8 cellular contexts compared by ENCODE assay signal in genomic region chr13:39656325-39656677, GRCh38. TPM values are rescaled to one million over a fixed set of nuclear protein-coding genes. Genes with fewer than 3 reads are reported as not detected.
DNase-seq lines count a peak whose midpoint lies in the region; ATAC-seq, FAIRE-seq and TF ChIP-seq lines count a peak whose summit lies in the region.

No MANE protein-coding gene starts in this region.

- peak overlapping the region; percentile 81 for H3K27ac Mint-ChIP-seq in activated T-helper 2 cell treated with anti-CD3 and anti-CD28 coated beads, Interferon-gamma antibody, Interleukin-2, Interleukin-4, amounts not matched to agents 10 μg/mL and 5 μg/mL and 100 μg/mL, durations not matched to agents 14 hours and 24 hours and 36 hours

- peaks cover 8% of the 10 kb centered on the region for H3K9me3 Mint-ChIP-seq in activated T-helper 2 cell treated with anti-CD3 and anti-CD28 coated beads, Interferon-gamma antibody, Interleukin-2, Interleukin-4, amounts not matched to agents 10 μg/mL and 5 μg/mL and 100 μg/mL, durations not matched to agents 14 hours and 24 hours and 36 hours

- ATAC-seq in GM18867 (IDR thresholded peaks at IDR 0.05; ENCODE audit: unreplicated experiment) (peak; percentile 9), HG02943 (IDR thresholded peaks at IDR 0.05; ENCODE audit: low read depth, unreplicated experiment) (peak; percentile 8), thoracic aorta (ENCODE audit: insufficient number of reproducible peaks, low FRiP score, low read depth) (no peak)

- no peak for DNase-seq in activated T-helper 2 cell treated with anti-CD3 and anti-CD28 coated beads, Interferon-gamma antibody, Interleukin-2, Interleukin-4, amounts not matched to agents 10 μg/mL and 5 μg/mL and 100 μg/mL, durations not matched to agents 14 hours and 24 hours and 36 hours (ENCODE audit: low spot score)
- no peak for DNase-seq in kidney
- DNase-seq in thoracic aorta (ENCODE audit: low spot score) = no peak
- DNase-seq in stimulated activated naive CD4-positive, alpha-beta T cell treated with Interleukin-2 at 50 U/mL for 16 hours (lab: John Stamatoyannopoulos, UW) = no peak
- no peak for DNase-seq in NCI-H748 treated with DMSO at 0.1 percent for 48 hours (lab: John Stamatoyannopoulos, UW)
- no peak for DNase-seq in NCI-H146 (lab: John Stamatoyannopoulos, UW)

- no peak for FAIRE-seq in kidney (lab: Jason Lieb, UNC)

- H3K36me3 ChIP-seq in kidney (ENCODE audit: control insufficient read depth in 1 of 2, insufficient read depth in 2 of 2, low read length in 2 of 2) (peaks cover 0 to 2% of the 10 kb centered on the region in 2 donors), thoracic aorta (no peaks in the 10 kb centered on the region)

- H3K36me3 Mint-ChIP-seq in activated T-helper 2 cell treated with anti-CD3 and anti-CD28 coated beads, Interferon-gamma antibody, Interleukin-2, Interleukin-4, amounts not matched to agents 10 μg/mL and 5 μg/mL and 100 μg/mL, durations not matched to agents 14 hours and 24 hours and 36 hours (ENCODE audit: low read depth) = peaks cover 13% of the 10 kb centered on the region

- H3K4me1 ChIP-seq in kidney (ENCODE audit: control insufficient read depth in 1 of 2, insufficient read depth in 1 of 2, low read depth in 1 of 2, low read length in 2 of 2) = peaks cover 0 to 5% of the 10 kb centered on the region in 2 donors
- H3K4me1 ChIP-seq in thoracic aorta (ENCODE audit: control insufficient read depth in 1 of 2, low read depth in 2 of 2) = peaks cover 0 to 21% of the 10 kb centered on the region in 2 donors

- H3K9me3 ChIP-seq in kidney (ENCODE audit: control insufficient read depth in 1 of 2, low read length in 2 of 2) (no peaks in the 10 kb centered on the region), thoracic aorta (no peaks in the 10 kb centered on the region)

- no peaks in the 10 kb centered on the region for H3K27me3 ChIP-seq in thoracic aorta (replicated peaks; ENCODE audit: insufficient read depth)

- TF ChIP-seq CTCF in kidney (IDR thresholded peaks at IDR 0.05; ENCODE audit: borderline replicate concordance, extremely low read depth, insufficient read depth) = no peak
- TF ChIP-seq CTCF in thoracic aorta (IDR thresholded peaks at IDR 0.05) = no peak

- peak overlapping the region; percentile 72 to 84 for H3K9ac ChIP-seq in kidney (ENCODE audit: low read length in 2 of 2)

- H3K4me3 Mint-ChIP-seq in activated T-helper 2 cell treated with anti-CD3 and anti-CD28 coated beads, Interferon-gamma antibody, Interleukin-2, Interleukin-4, amounts not matched to agents 10 μg/mL and 5 μg/mL and 100 μg/mL, durations not matched to agents 14 hours and 24 hours and 36 hours (ENCODE audit: low read depth) = peak overlapping the region; percentile 92

- peaks cover 20% of the 10 kb centered on the region for H3K4me1 Mint-ChIP-seq in activated T-helper 2 cell treated with anti-CD3 and anti-CD28 coated beads, Interferon-gamma antibody, Interleukin-2, Interleukin-4, amounts not matched to agents 10 μg/mL and 5 μg/mL and 100 μg/mL, durations not matched to agents 14 hours and 24 hours and 36 hours (ENCODE audit: low read depth)

- intact Hi-C loops in activated T-helper 2 cell treated with anti-CD3 and anti-CD28 coated beads, Interferon-gamma antibody, Interleukin-2, Interleukin-4, amounts not matched to agents 10 μg/mL and 5 μg/mL and 100 μg/mL, durations not matched to agents 14 hours and 24 hours and 36 hours (cut with micrococcal nuclease) = no loop called here
- intact Hi-C loops in kidney (cut with DNase I) = no loop called here

- peak overlapping the region; percentile 88 to 92 for H3K4me3 ChIP-seq in kidney (ENCODE audit: low read length in 2 of 2)
- peak overlapping the region; percentile 83 for H3K4me3 ChIP-seq in thoracic aorta

- H3K27ac ChIP-seq in kidney (ENCODE audit: low read depth in 2 of 2, low read length in 2 of 2) (no peak overlapping the region), thoracic aorta (peak overlapping the region in 1 of 2 donors; percentile 54)

- peaks cover under 1% of the 10 kb centered on the region for H3K27me3 Mint-ChIP-seq in activated T-helper 2 cell treated with anti-CD3 and anti-CD28 coated beads, Interferon-gamma antibody, Interleukin-2, Interleukin-4, amounts not matched to agents 10 μg/mL and 5 μg/mL and 100 μg/mL, durations not matched to agents 14 hours and 24 hours and 36 hours (ENCODE audit: low read depth)

RNA-seq across cellular contexts. Expression of gene COG6, which starts 0.8 kb away (rescaled TPM):
- total RNA-seq in activated T-helper 2 cell treated with anti-CD3 and anti-CD28 coated beads, Interferon-gamma antibody, Interleukin-2, Interleukin-4, amounts not matched to agents 10 μg/mL and 5 μg/mL and 100 μg/mL, durations not matched to agents 14 hours and 24 hours and 36 hours = 32.4 and 42.2 TPM in 2 replicates
- total RNA-seq in kidney = 31.3 TPM
- 12.2 TPM for polyA plus RNA-seq in kidney (ENCODE audit: insufficient read depth, low read depth, low replicate concordance)
- 10 to 100 TPM; 28.9 to 42.4 TPM for total RNA-seq in thoracic aorta

RNA-seq across cellular contexts. Expression of gene LHFPL6, which starts 53.3 kb away (rescaled TPM):
- total RNA-seq in activated T-helper 2 cell treated with anti-CD3 and anti-CD28 coated beads, Interferon-gamma antibody, Interleukin-2, Interleukin-4, amounts not matched to agents 10 μg/mL and 5 μg/mL and 100 μg/mL, durations not matched to agents 14 hours and 24 hours and 36 hours = 4.8 and 5.8 TPM in 2 replicates
- total RNA-seq in kidney = 59.2 TPM
- polyA plus RNA-seq in kidney (ENCODE audit: insufficient read depth, low read depth, low replicate concordance) = 33.0 TPM
- total RNA-seq in thoracic aorta = 100 to 1,000 TPM in 1 of 2 donors, 10 to 100 TPM in 1; 99.0 to 115 TPM
